22 cellular contexts compared by ENCODE assay signal in the genomic region with DNA sequence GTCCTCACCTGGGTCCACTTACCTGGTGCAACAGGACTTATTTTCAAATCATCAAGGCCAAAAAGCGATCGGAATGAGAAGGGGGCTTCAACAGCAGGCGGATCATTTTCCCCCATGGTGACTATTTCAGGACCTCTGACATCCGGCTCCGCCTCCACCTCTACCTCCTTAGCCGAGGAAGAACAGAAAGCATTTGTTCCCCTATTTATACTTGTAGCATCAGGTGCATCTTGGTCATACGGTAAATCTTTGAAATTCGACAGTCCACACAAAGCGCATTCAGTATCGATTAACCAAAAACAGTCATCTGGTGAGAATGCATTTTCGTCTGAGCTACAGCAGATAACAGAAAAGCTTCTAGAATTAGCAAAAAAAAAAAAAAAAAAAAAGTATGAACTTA. TPM values are rescaled to one million over a fixed set of nuclear protein-coding genes. Genes with fewer than 3 reads are reported as not detected.
"Had no signal": no experiment of that assay in that cellular context is flagged by ENCODE, and none has a peak within 500 bp of the region (broad histone marks: within the 10 kb centered on the region; RNA-seq: fewer than 3 reads in every experiment).

No MANE protein-coding gene starts in this region.

- H3K4me3 ChIP-seq: ascending aorta, gastrocnemius medialis, heart left ventricle, left lung, tibial nerve had no signal

- H3K4me1 ChIP-seq: ascending aorta, gastrocnemius medialis, left lung, tibial nerve had no signal

- DNase-seq: activated B cell treated with CpG ODN at 0.5 μM for 24 hours; activated CD4-positive, alpha-beta T cell treated with anti-CD3 and anti-CD28 coated beads for 48 hours; activated CD8-positive, alpha-beta T cell treated with anti-CD3 and anti-CD28 coated beads for 36 hours; activated naive CD4-positive, alpha-beta T cell treated with anti-CD3 and anti-CD28 coated beads, Interleukin-2, amount 50 U/mL, for 16 hours; activated T-cell treated with anti-CD3 and anti-CD28 coated beads, Interleukin-2, amount 50 U/mL, for 1 hour; effector CD4-positive, alpha-beta T cell; gastrocnemius medialis; heart left ventricle; occipital lobe; retina; stimulated activated naive CD4-positive, alpha-beta T cell; T-cell; T-helper 9 cell had no signal

- H3K36me3 Mint-ChIP-seq: T-cell had no signal

- H3K36me3 ChIP-seq: ascending aorta, gastrocnemius medialis, heart left ventricle, left lung, tibial nerve had no signal

- H3K4me3 Mint-ChIP-seq: activated B cell treated with CpG ODN at 0.5 μM for 24 hours; activated CD8-positive, alpha-beta T cell treated with anti-CD3 and anti-CD28 coated beads for 36 hours; T-cell had no signal

- H3K9me3 Mint-ChIP-seq: activated B cell treated with CpG ODN at 0.5 μM for 24 hours; activated CD8-positive, alpha-beta T cell treated with anti-CD3 and anti-CD28 coated beads for 36 hours; T-cell had no signal

- H3K9me3 ChIP-seq: ascending aorta, gastrocnemius medialis, left lung had no signal

- H3K27me3 Mint-ChIP-seq: activated CD8-positive, alpha-beta T cell treated with anti-CD3 and anti-CD28 coated beads for 36 hours; T-cell had no signal

- H3K27ac Mint-ChIP-seq: activated B cell treated with CpG ODN at 0.5 μM for 24 hours; activated CD8-positive, alpha-beta T cell treated with anti-CD3 and anti-CD28 coated beads for 36 hours had no signal

- H3K27me3 ChIP-seq: ascending aorta, gastrocnemius medialis, left lung, tibial nerve had no signal

- H3K27ac ChIP-seq: ascending aorta, gastrocnemius medialis, heart left ventricle, left lung, tibial nerve had no signal

RNA-seq across cellular contexts. Expression of gene TMPRSS3, which starts 0.6 kb away (rescaled TPM):
- total RNA-seq: activated B cell treated with CpG ODN at 0.5 μM for 24 hours, ascending aorta, gastrocnemius medialis, myocyte, occipital lobe, posterior vena cava, tibial nerve had no signal
- polyA plus RNA-seq: heart left ventricle had no signal

RNA-seq across cellular contexts. Expression of gene UBASH3A, which starts 8.4 kb away (rescaled TPM):
- total RNA-seq: activated B cell treated with CpG ODN at 0.5 μM for 24 hours, cerebellum, kidney epithelial cell, myocyte, occipital lobe had no signal
- polyA plus RNA-seq: neural cell had no signal

RNA-seq across cellular contexts. Expression of gene TFF1, which starts 29.0 kb away (rescaled TPM):
- total RNA-seq: activated B cell treated with CpG ODN at 0.5 μM for 24 hours, ascending aorta, cerebellum, esophagus mucosa, gastrocnemius medialis, heart left ventricle, kidney epithelial cell, left lung, myocyte, occipital lobe, posterior vena cava, tibial nerve had no signal
- polyA plus RNA-seq: heart left ventricle, neural cell had no signal

RNA-seq across cellular contexts. Expression of gene TFF2, which starts 44.5 kb away (rescaled TPM):
- total RNA-seq: activated B cell treated with CpG ODN at 0.5 μM for 24 hours; activated CD8-positive, alpha-beta T cell treated with anti-CD3 and anti-CD28 coated beads for 36 hours; ascending aorta; cerebellum; esophagus mucosa; gastrocnemius medialis; heart left ventricle; kidney epithelial cell; left lung; myocyte; occipital lobe; posterior vena cava; tibial nerve had no signal
- polyA plus RNA-seq: heart left ventricle, neural cell had no signal
